Comparison of ENCODE assay signal across 8 cellular contexts in genomic region chr3:101779047-101779807, GRCh38. TPM values are rescaled to one million over a fixed set of nuclear protein-coding genes. Genes with fewer than 3 reads are reported as not detected.
A peak's percentile ranks its signal among the peaks of the same experiment; 100 is the strongest.
DNase-seq lines count a peak whose midpoint lies in the region; ATAC-seq and TF ChIP-seq lines count a peak whose summit lies in the region.

Gene NXPE3, plus strand, starts transcription at chr3:101779211. Its CDS starts 6,386 bp downstream, at chr3:101785597.

- H3K27ac Mint-ChIP-seq in activated CD4-positive, alpha-beta T cell treated with anti-CD3 and anti-CD28 coated beads for 36 hours, result peak within 1 kb of the TSS; percentile 96

- peak; percentile 98 for DNase-seq in Ammon's horn (ENCODE audit: low spot score)
- DNase-seq in NCI-H460 (ENCODE audit: extremely low read depth, low read depth), result peak; percentile 75
- peak; percentile 97 for DNase-seq in activated CD4-positive, alpha-beta T cell treated with anti-CD3 and anti-CD28 coated beads for 36 hours
- peak; percentile 88 to 93 for DNase-seq in stimulated activated CD4-positive, alpha-beta T cell treated with anti-CD3 and anti-CD28 coated beads, Interleukin-1b, Interleukin-23, amount 100 ng/mL, for 4 hours (ENCODE audit: low read depth in 2 of 2)

- H3K27me3 ChIP-seq in layer of hippocampus (ENCODE audit: control insufficient read depth, insufficient read depth, low read length), result no peaks in the 10 kb centered on the region

- H3K9me3 Mint-ChIP-seq in activated CD4-positive, alpha-beta T cell treated with anti-CD3 and anti-CD28 coated beads for 36 hours (ENCODE audit: low read depth), result no peaks in the 10 kb centered on the region

- TF ChIP-seq POLR2A in GM19193 (IDR thresholded peaks at IDR 0.05; ENCODE audit: extremely low read depth, insufficient read depth, insufficient read length), result peak; percentile 63

- POLR2A ChIA-PET in activated CD4-positive, alpha-beta T cell treated with anti-CD3 and anti-CD28 coated beads for 36 hours (lab: Charles Lee), result interaction anchor here (0.6 to 1.3 kb wide), 5 partner anchors 10 to 102 kb away, joined by 3 to 10 read pairs (median 4); partner anchors contain the start of genes CEP97, NFKBIZ and ZBTB11

- peaks cover 49% of the 10 kb centered on the region for H3K4me1 Mint-ChIP-seq in activated CD4-positive, alpha-beta T cell treated with anti-CD3 and anti-CD28 coated beads for 36 hours

- peak; percentile 98 for ATAC-seq in HG03432 (IDR thresholded peaks at IDR 0.05; ENCODE audit: unreplicated experiment)
- ATAC-seq in activated CD4-positive, alpha-beta T cell treated with anti-CD3 and anti-CD28 coated beads for 36 hours, result peak; percentile 92

- peak within 1 kb of the TSS; percentile 97 for H3K27ac ChIP-seq in cingulate gyrus (ENCODE audit: low read depth, low read length)
- H3K27ac ChIP-seq in layer of hippocampus (ENCODE audit: low read depth, low read length), result peak within 1 kb of the TSS; percentile 92

- no peaks in the 10 kb centered on the region for H3K27me3 Mint-ChIP-seq in activated CD4-positive, alpha-beta T cell treated with anti-CD3 and anti-CD28 coated beads for 36 hours

- peak within 1 kb of the TSS; percentile 91 for H3K4me3 Mint-ChIP-seq in activated CD4-positive, alpha-beta T cell treated with anti-CD3 and anti-CD28 coated beads for 36 hours

- intact Hi-C loops in activated CD4-positive, alpha-beta T cell treated with anti-CD3 and anti-CD28 coated beads for 36 hours (cut with DNase I, micrococcal nuclease), result loop anchor here (1.0 to 2.0 kb wide), 7 partner anchors 55 to 266 kb away; partner anchors contain the start of genes CEP97 (in 2 of the 2), NFKBIZ (in 2 of the 2), RPL24 (in 2 of the 2) and PCNP (in 1 of the 2)

- peaks cover 15% of the 10 kb centered on the region for H3K36me3 Mint-ChIP-seq in activated CD4-positive, alpha-beta T cell treated with anti-CD3 and anti-CD28 coated beads for 36 hours (ENCODE audit: low read depth)

- CTCF ChIA-PET in activated CD4-positive, alpha-beta T cell treated with anti-CD3 and anti-CD28 coated beads for 36 hours (lab: Charles Lee), result interaction anchor here (0.6 to 1.2 kb wide), 8 partner anchors 24 to 311 kb away, joined by 3 to 7 read pairs (median 3); partner anchors contain the start of gene CEP97

RNA-seq across cellular contexts. Expression of gene NXPE3, which starts in this region (rescaled TPM):
- 17.1 and 22.6 TPM in 2 replicates for total RNA-seq in NCI-H460 (2014; rRNA removed; shearing (Covaris generic))
- polyA plus RNA-seq in NCI-H460 (2014; cell fraction: nucleus; rRNA removed), result 5.3 and 8.9 TPM in 2 replicates
- 10 to 100 TPM; 12.8 to 18.5 TPM for total RNA-seq in activated CD4-positive, alpha-beta T cell treated with anti-CD3 and anti-CD28 coated beads for 36 hours

Comparison
In these comparisons a context has a peak if more than half of its experiments do, and no peak if none do; other contexts are left out.
1. Peak in every context shown above with its lines: DNase-seq, ATAC-seq and H3K27ac ChIP-seq.